37 cellular contexts compared by ENCODE assay signal in genomic region chr4:100508691-100509090, GRCh38. TPM values are rescaled to one million over a fixed set of nuclear protein-coding genes. Genes with fewer than 3 reads are reported as not detected.
"Had no signal": no experiment of that assay in that cellular context is flagged by ENCODE, and none has a peak within 500 bp of the region (broad histone marks: within the 10 kb centered on the region; RNA-seq: fewer than 3 reads in every experiment).

No MANE protein-coding gene starts in this region.

- H3K4me1 ChIP-seq: body of pancreas, breast epithelium had no signal

- FAIRE-seq: TTC549 had no signal

- H3K27ac Mint-ChIP-seq: activated CD4-positive, alpha-beta memory T cell treated with anti-CD3 and anti-CD28 coated beads, Interleukin-2, amount 10 ng/mL, durations not matched to agents 7 days and 5 days; activated CD4-positive, alpha-beta T cell treated with anti-CD3 and anti-CD28 coated beads, Interleukin-2, amount 10 ng/mL, durations not matched to agents 24 days and 14 days; activated CD8-positive, alpha-beta memory T cell treated with anti-CD3 and anti-CD28 coated beads, Interleukin-2, amount 10 ng/mL, durations not matched to agents 7 days and 5 days; activated CD8-positive, alpha-beta T cell treated with anti-CD3 and anti-CD28 coated beads, Interleukin-2, amount 10 ng/mL, durations not matched to agents 7 days and 5 days; activated naive CD4-positive, alpha-beta T cell treated with anti-CD3 and anti-CD28 coated beads, Interleukin-2, amount 10 ng/mL, durations not matched to agents 7 days and 5 days; activated naive CD4-positive, alpha-beta T cell treated with anti-CD3 and anti-CD28 coated beads, Interleukin-2, amount 50 U/mL, for 24 hours; activated naive CD8-positive, alpha-beta T cell; activated naive CD8-positive, alpha-beta T cell treated with anti-CD3 and anti-CD28 coated beads, Interleukin-2, amount 10 ng/mL, durations not matched to agents 7 days and 5 days; activated naive CD8-positive, alpha-beta T cell treated with anti-CD3 and anti-CD28 coated beads, Interleukin-2, amount 50 U/mL, for 24 hours; activated T-cell treated with anti-CD3 and anti-CD28 coated beads, Interleukin-2, amount 50 U/mL, for 24 hours; activated T-helper 2 cell treated with anti-CD3 and anti-CD28 coated beads, Interferon-gamma antibody, Interleukin-2, Interleukin-4, amounts not matched to agents 10 μg/mL and 5 μg/mL and 100 μg/mL, durations not matched to agents 14 hours and 24 hours and 36 hours; T-helper 1 cell treated with Interleukin-12 subunit alpha and Interleukin-12 subunit beta and Interleukin-4 antibody, amounts not matched to agents 30 μg/mL and 1 μg/mL, for 36 hours; T-helper 2 cell treated with Interferon-gamma antibody and Interleukin-4, amounts not matched to agents 5 μg/mL and 100 μg/mL, for 36 hours; WTC11 had no signal

- H3K9me3 Mint-ChIP-seq: activated CD4-positive, alpha-beta memory T cell treated with anti-CD3 and anti-CD28 coated beads, Interleukin-2, amount 10 ng/mL, durations not matched to agents 7 days and 5 days; activated CD4-positive, alpha-beta T cell treated with anti-CD3 and anti-CD28 coated beads, Interleukin-2, amount 10 ng/mL, durations not matched to agents 24 days and 14 days; activated naive CD4-positive, alpha-beta T cell treated with anti-CD3 and anti-CD28 coated beads, Interleukin-2, amount 10 ng/mL, durations not matched to agents 7 days and 5 days; activated naive CD4-positive, alpha-beta T cell treated with anti-CD3 and anti-CD28 coated beads, Interleukin-2, amount 50 U/mL, for 24 hours; activated naive CD8-positive, alpha-beta T cell treated with anti-CD3 and anti-CD28 coated beads, Interleukin-2, amount 50 U/mL, for 24 hours; activated T-cell treated with anti-CD3 and anti-CD28 coated beads, Interleukin-2, amount 50 U/mL, for 24 hours; activated T-helper 2 cell treated with anti-CD3 and anti-CD28 coated beads, Interferon-gamma antibody, Interleukin-2, Interleukin-4, amounts not matched to agents 10 μg/mL and 5 μg/mL and 100 μg/mL, durations not matched to agents 14 hours and 24 hours and 36 hours; T-helper 1 cell treated with Interleukin-12 subunit alpha and Interleukin-12 subunit beta and Interleukin-4 antibody, amounts not matched to agents 30 μg/mL and 1 μg/mL, for 36 hours; T-helper 2 cell treated with Interferon-gamma antibody and Interleukin-4, amounts not matched to agents 5 μg/mL and 100 μg/mL, for 36 hours had no signal

- H3K36me3 Mint-ChIP-seq: activated CD8-positive, alpha-beta memory T cell treated with anti-CD3 and anti-CD28 coated beads, Interleukin-2, amount 10 ng/mL, durations not matched to agents 7 days and 5 days; activated naive CD4-positive, alpha-beta T cell treated with anti-CD3 and anti-CD28 coated beads, Interleukin-2, amount 10 ng/mL, durations not matched to agents 7 days and 5 days; activated naive CD4-positive, alpha-beta T cell treated with anti-CD3 and anti-CD28 coated beads, Interleukin-2, amount 50 U/mL, for 24 hours; activated naive CD8-positive, alpha-beta T cell; activated naive CD8-positive, alpha-beta T cell treated with anti-CD3 and anti-CD28 coated beads, Interleukin-2, amount 10 ng/mL, durations not matched to agents 7 days and 5 days had no signal

- ATAC-seq: activated CD4-positive, CD25-positive, alpha-beta regulatory T cell treated with anti-CD3 and anti-CD28 coated beads, Interleukin-2, amount 50 U/mL, for 24 hours; activated CD8-positive, alpha-beta memory T cell treated with anti-CD3 and anti-CD28 coated beads, Interleukin-2, amount 10 ng/mL, durations not matched to agents 7 days and 5 days; activated CD8-positive, alpha-beta T cell treated with anti-CD3 and anti-CD28 coated beads, Interleukin-2, amount 10 ng/mL, durations not matched to agents 7 days and 5 days; activated naive CD8-positive, alpha-beta T cell treated with anti-CD3 and anti-CD28 coated beads, Interleukin-2, amount 50 U/mL, for 24 hours; body of pancreas; WTC11 had no signal

- H3K27me3 Mint-ChIP-seq: activated CD4-positive, alpha-beta memory T cell treated with anti-CD3 and anti-CD28 coated beads, Interleukin-2, amount 10 ng/mL, durations not matched to agents 7 days and 5 days; activated CD4-positive, alpha-beta T cell treated with anti-CD3 and anti-CD28 coated beads, Interleukin-2, amount 10 ng/mL, durations not matched to agents 24 days and 14 days; activated naive CD4-positive, alpha-beta T cell treated with anti-CD3 and anti-CD28 coated beads, Interleukin-2, amount 10 ng/mL, durations not matched to agents 7 days and 5 days; activated naive CD8-positive, alpha-beta T cell; activated naive CD8-positive, alpha-beta T cell treated with anti-CD3 and anti-CD28 coated beads, Interleukin-2, amount 50 U/mL, for 24 hours had no signal

- H3K36me3 ChIP-seq: ascending aorta, brain microvascular endothelial cell, breast epithelium, WERI-Rb-1 had no signal

- H3K4me3 ChIP-seq: ascending aorta, body of pancreas, breast epithelium had no signal

- H3K27me3 ChIP-seq: ascending aorta, body of pancreas, brain microvascular endothelial cell, breast epithelium had no signal

- H3K4me3 Mint-ChIP-seq: activated CD4-positive, alpha-beta memory T cell treated with anti-CD3 and anti-CD28 coated beads, Interleukin-2, amount 10 ng/mL, durations not matched to agents 7 days and 5 days; activated CD4-positive, alpha-beta T cell treated with anti-CD3 and anti-CD28 coated beads, Interleukin-2, amount 10 ng/mL, durations not matched to agents 24 days and 14 days; activated CD8-positive, alpha-beta memory T cell treated with anti-CD3 and anti-CD28 coated beads, Interleukin-2, amount 10 ng/mL, durations not matched to agents 7 days and 5 days; activated CD8-positive, alpha-beta T cell treated with anti-CD3 and anti-CD28 coated beads, Interleukin-2, amount 10 ng/mL, durations not matched to agents 7 days and 5 days; activated naive CD4-positive, alpha-beta T cell treated with anti-CD3 and anti-CD28 coated beads, Interleukin-2, amount 10 ng/mL, durations not matched to agents 7 days and 5 days; activated naive CD4-positive, alpha-beta T cell treated with anti-CD3 and anti-CD28 coated beads, Interleukin-2, amount 50 U/mL, for 24 hours; activated naive CD8-positive, alpha-beta T cell; activated naive CD8-positive, alpha-beta T cell treated with anti-CD3 and anti-CD28 coated beads, Interleukin-2, amount 10 ng/mL, durations not matched to agents 7 days and 5 days; activated naive CD8-positive, alpha-beta T cell treated with anti-CD3 and anti-CD28 coated beads, Interleukin-2, amount 50 U/mL, for 24 hours; activated T-cell treated with anti-CD3 and anti-CD28 coated beads, Interleukin-2, amount 50 U/mL, for 24 hours; T-helper 1 cell treated with Interleukin-12 subunit alpha and Interleukin-12 subunit beta and Interleukin-4 antibody, amounts not matched to agents 30 μg/mL and 1 μg/mL, for 36 hours; T-helper 2 cell treated with Interferon-gamma antibody and Interleukin-4, amounts not matched to agents 5 μg/mL and 100 μg/mL, for 36 hours; WTC11 had no signal

- H3K9me3 ChIP-seq: ascending aorta, body of pancreas, breast epithelium had no signal

- H3K4me1 Mint-ChIP-seq: activated CD4-positive, alpha-beta memory T cell treated with anti-CD3 and anti-CD28 coated beads, Interleukin-2, amount 10 ng/mL, durations not matched to agents 7 days and 5 days; activated CD4-positive, alpha-beta T cell treated with anti-CD3 and anti-CD28 coated beads, Interleukin-2, amount 10 ng/mL, durations not matched to agents 24 days and 14 days; activated CD8-positive, alpha-beta memory T cell treated with anti-CD3 and anti-CD28 coated beads, Interleukin-2, amount 10 ng/mL, durations not matched to agents 7 days and 5 days; activated naive CD4-positive, alpha-beta T cell treated with anti-CD3 and anti-CD28 coated beads, Interleukin-2, amount 10 ng/mL, durations not matched to agents 7 days and 5 days; activated naive CD4-positive, alpha-beta T cell treated with anti-CD3 and anti-CD28 coated beads, Interleukin-2, amount 50 U/mL, for 24 hours; activated naive CD8-positive, alpha-beta T cell treated with anti-CD3 and anti-CD28 coated beads, Interleukin-2, amount 10 ng/mL, durations not matched to agents 7 days and 5 days; activated naive CD8-positive, alpha-beta T cell treated with anti-CD3 and anti-CD28 coated beads, Interleukin-2, amount 50 U/mL, for 24 hours had no signal

- H3K27ac ChIP-seq: ascending aorta, body of pancreas, brain microvascular endothelial cell, breast epithelium, WERI-Rb-1 had no signal

- DNase-seq: activated CD4-positive, alpha-beta memory T cell treated with anti-CD3 and anti-CD28 coated beads, Interleukin-2, amount 10 ng/mL, durations not matched to agents 7 days and 5 days; activated CD4-positive, alpha-beta T cell treated with anti-CD3 and anti-CD28 coated beads for 4 hours; activated CD4-positive, alpha-beta T cell treated with anti-CD3 and anti-CD28 coated beads, Interleukin-2, amount 10 ng/mL, durations not matched to agents 24 days and 14 days; activated CD4-positive, alpha-beta T cell treated with anti-CD3 and anti-CD28 coated beads, Interleukin-2, amount 50 U/mL, for 1 hour; activated CD4-positive, alpha-beta T cell treated with anti-CD3 and anti-CD28 coated beads, Interleukin-2, amount 50 U/mL, for 4 hours; activated CD4-positive, CD25-positive, alpha-beta regulatory T cell; activated CD8-positive, alpha-beta memory T cell treated with anti-CD3 and anti-CD28 coated beads for 24 hours; activated CD8-positive, alpha-beta memory T cell treated with anti-CD3 and anti-CD28 coated beads, Interleukin-2, amount 10 ng/mL, durations not matched to agents 7 days and 5 days; activated CD8-positive, alpha-beta memory T cell treated with anti-CD3 and anti-CD28 coated beads, Interleukin-2, amount 50 U/mL, for 48 hours; activated CD8-positive, alpha-beta T cell treated with anti-CD3 and anti-CD28 coated beads, Interleukin-2, amount 10 ng/mL, durations not matched to agents 7 days and 5 days; activated effector memory CD4-positive, alpha-beta T cell treated with Interleukin-2 at 50 U/mL for 16 hours; activated gamma-delta T cell; activated naive CD4-positive, alpha-beta T cell treated with anti-CD3 and anti-CD28 coated beads, Interleukin-2, amount 10 ng/mL, durations not matched to agents 7 days and 5 days; activated naive CD4-positive, alpha-beta T cell treated with Interleukin-2 at 50 U/mL for 16 hours; activated naive CD8-positive, alpha-beta T cell treated with anti-CD3 and anti-CD28 coated beads, Interleukin-2, amount 10 ng/mL, durations not matched to agents 7 days and 5 days; activated naive CD8-positive, alpha-beta T cell treated with anti-CD3 and anti-CD28 coated beads, Interleukin-2, amount 50 U/mL, for 24 hours; activated T-cell treated with anti-CD3 and anti-CD28 coated beads, Interleukin-2, amount 50 U/mL, for 24 hours; activated T-cell treated with anti-CD3 and anti-CD28 coated beads, Interleukin-2, amount 50 U/mL, for 48 hours; amygdala; anterior cingulate cortex; body of pancreas; brain microvascular endothelial cell; central memory CD4-positive, alpha-beta T cell; T-helper 1 cell; T-helper 2 cell; T-helper 9 cell; WERI-Rb-1 had no signal

RNA-seq across cellular contexts. Expression of gene EMCN, which starts 9.1 kb away (rescaled TPM):
- total RNA-seq: activated CD4-positive, alpha-beta memory T cell treated with anti-CD3 and anti-CD28 coated beads, Interleukin-2, amount 10 ng/mL, durations not matched to agents 7 days and 5 days; activated CD4-positive, alpha-beta T cell treated with anti-CD3 and anti-CD28 coated beads, Interleukin-2, amount 10 ng/mL, durations not matched to agents 24 days and 14 days; activated CD8-positive, alpha-beta memory T cell treated with anti-CD3 and anti-CD28 coated beads, Interleukin-2, amount 10 ng/mL, durations not matched to agents 7 days and 5 days; activated CD8-positive, alpha-beta T cell treated with anti-CD3 and anti-CD28 coated beads, Interleukin-2, amount 10 ng/mL, durations not matched to agents 7 days and 5 days; activated naive CD8-positive, alpha-beta T cell treated with anti-CD3 and anti-CD28 coated beads, Interleukin-2, amount 10 ng/mL, durations not matched to agents 7 days and 5 days; activated T-helper 2 cell treated with anti-CD3 and anti-CD28 coated beads, Interferon-gamma antibody, Interleukin-2, Interleukin-4, amounts not matched to agents 10 μg/mL and 5 μg/mL and 100 μg/mL, durations not matched to agents 14 hours and 24 hours and 36 hours; WTC11 had no signal
